Comparison of ENCODE assay signal across 8 cellular contexts in genomic region chr9:127771570-127772189, GRCh38. TPM values are rescaled to one million over a fixed set of nuclear protein-coding genes. Genes with fewer than 3 reads are reported as not detected.
DNase-seq lines count a peak whose midpoint lies in the region; ATAC-seq and TF ChIP-seq lines count a peak whose summit lies in the region.

No MANE protein-coding gene starts in this region.

- H3K56ac ChIP-seq in IMR-90 (ENCODE audit: extremely low read depth, insufficient read depth, low read length) = no peak overlapping the region

- peak overlapping the region; percentile 90 for H3K4me2 ChIP-seq in IMR-90 (ENCODE audit: low read depth, low read length)
- peak overlapping the region; percentile 96 for H3K4me2 ChIP-seq in mammary epithelial cell (ENCODE audit: insufficient read depth, low read depth, low read length)

- TF ChIP-seq RAD21 in IMR-90 (IDR thresholded peaks at IDR 0.05; ENCODE audit: low read length) = no peak

- no peaks in the 10 kb centered on the region; the same call in 1 of the 2 replicates for H3K9me1 ChIP-seq in IMR-90 (ENCODE audit: insufficient read depth, low read length)

- no peaks in the 10 kb centered on the region for H3K9me3 Mint-ChIP-seq in naive thymus-derived CD8-positive, alpha-beta T cell

- no peak overlapping the region for H2BK20ac ChIP-seq in IMR-90 (ENCODE audit: low read depth, low read length)

- no peaks in the 10 kb centered on the region for H3K79me2 ChIP-seq in mammary epithelial cell (ENCODE audit: insufficient read depth, low read length)

- peaks cover 7% of the 10 kb centered on the region for H3K27me3 ChIP-seq in IMR-90 (ENCODE audit: control insufficient read depth, insufficient read depth, low read length)
- H3K27me3 ChIP-seq in mammary epithelial cell (ENCODE audit: insufficient read depth, low read length) = no peaks in the 10 kb centered on the region

- in situ Hi-C loops in IMR-90 (cut with MboI; ENCODE audit: low sequenced_read_pairs) (no loop called here), mammary epithelial cell (cut with MboI; ENCODE audit: low sequenced_read_pairs in 2 of 2) (no loop called here)

- H3K4me1 ChIP-seq in IMR-90 (ENCODE audit: control insufficient read depth, insufficient read depth, low read length) = peaks cover 2% of the 10 kb centered on the region; the same call in 1 of the 2 replicates
- H3K4me1 ChIP-seq in mammary epithelial cell (ENCODE audit: insufficient read depth, low read length) = peaks cover 8% of the 10 kb centered on the region

- H3K36me3 Mint-ChIP-seq in naive thymus-derived CD8-positive, alpha-beta T cell = peaks cover 0 to 32% (median 3%) of the 10 kb centered on the region in 3 donors

- WGBS in IMR-90 (ENCODE audit: extremely low coverage in 2 of 2, insufficient read length in 1 of 2), 2 experiments = no CpG with 5 or more reads among the region's 19 CpGs
- WGBS in mammary epithelial cell (ENCODE audit: low coverage, missing lambda C conversion rate) = 3% methylated on average over 7 of the region's 19 CpGs

- 0 out of 2 replicates have a peak overlapping the region, but pooled peaks have one; percentile 8 for H3K23ac ChIP-seq in IMR-90 (ENCODE audit: low read depth, low read length)

- H3K18ac ChIP-seq in IMR-90 (ENCODE audit: low read depth, low read length) = no peak overlapping the region

- H2BK5ac ChIP-seq in IMR-90 (ENCODE audit: low read depth, low read length, poor library complexity, severe bottlenecking) = no peak overlapping the region

- DNase-seq in AG04449 (ENCODE audit: low read depth, low spot score) (no peak), IMR-90 (no peak), mammary epithelial cell (no peak), activated gamma-delta T cell treated with Interleukin-2 at 50 U/mL for 16 hours (no peak), kidney glomerular epithelial cell (lab: John Stamatoyannopoulos, UW) (no peak)
- no peak for DNase-seq in naive thymus-derived CD8-positive, alpha-beta T cell
- DNase-seq in stimulated activated naive CD4-positive, alpha-beta T cell (lab: John Stamatoyannopoulos, UW) = no peak

- no peak for TF ChIP-seq CTCF in AG04449 (IDR thresholded peaks at IDR 0.05; ENCODE audit: insufficient read depth, low read length, missing control alignments)
- no peak for TF ChIP-seq CTCF in IMR-90 (conservative IDR thresholded peaks at IDR 0.05; ENCODE audit: low read depth, low read length)
- TF ChIP-seq CTCF in mammary epithelial cell (conservative IDR thresholded peaks at IDR 0.05 in 1 of 2, IDR thresholded peaks at IDR 0.05 in 1 of 2; ENCODE audit: extremely low read depth in 1 of 2, insufficient read depth in 1 of 2, low read depth in 1 of 2, low read length in 2 of 2) = no peak

- H2AK5ac ChIP-seq in IMR-90 (ENCODE audit: low read depth, low read length) = no peak overlapping the region

- H3K9ac ChIP-seq in IMR-90 (ENCODE audit: low read depth, low read length) (no peak overlapping the region), mammary epithelial cell (ENCODE audit: insufficient read depth, low read length) (peak overlapping the region; percentile 44)

- TF ChIP-seq POLR2A in IMR-90 (IDR thresholded peaks at IDR 0.05; ENCODE audit: low read depth, low read length) = no peak

- peak overlapping the region; percentile 73 for H2AK9ac ChIP-seq in IMR-90 (replicated peaks; ENCODE audit: low read depth, low read length, poor library complexity)

- CTCF ChIA-PET in AG04449 (lab: Yijun Ruan, JAX) (interaction anchor here (1.1 to 10.4 kb wide), 7 partner anchors 9 to 148 kb away, joined by 3 to 93 read pairs (median 8); partner anchors contain the start of genes CDK9 and TOR2A), IMR-90 (lab: Yijun Ruan, JAX) (no interaction called here), mammary epithelial cell (lab: Charles Lee; ENCODE audit: low non-redundant PET) (interaction anchor here (0.7 to 1.0 kb wide), 3 partner anchors 14 to 346 kb away, joined by 6 to 10 read pairs (median 7); partner anchors contain the start of genes CDK9 and TOR2A)

- intact Hi-C loops in IMR-90 (cut with micrococcal nuclease) (no loop called here), mammary epithelial cell (cut with micrococcal nuclease) (loop anchor here (2.0 kb wide), 1 partner anchor 31 kb away; no protein-coding TSS in a partner anchor)

- H3K27me3 Mint-ChIP-seq in naive thymus-derived CD8-positive, alpha-beta T cell = no peaks in the 10 kb centered on the region

- H2BK120ac ChIP-seq in IMR-90 (ENCODE audit: low read depth, low read length) = no peak overlapping the region

- H3K4me1 Mint-ChIP-seq in naive thymus-derived CD8-positive, alpha-beta T cell = peaks cover 38 to 84% (median 76%) of the 10 kb centered on the region in 4 donors

- no peak overlapping the region for H4K5ac ChIP-seq in IMR-90 (ENCODE audit: low read depth, low read length)

- dilution Hi-C loops in IMR-90 (cut with HindIII; ENCODE audit: low sequenced_read_pairs, unreplicated experiment) = no loop called here
- dilution Hi-C loops in mammary epithelial cell (cut with HindIII; ENCODE audit: low sequenced_read_pairs) = no loop called here

- H4K20me1 ChIP-seq in IMR-90 (ENCODE audit: insufficient read depth, low read length) = no peaks in the 10 kb centered on the region
- H4K20me1 ChIP-seq in mammary epithelial cell (ENCODE audit: insufficient read depth, low read length) = no peaks in the 10 kb centered on the region

- H3K14ac ChIP-seq in IMR-90 (replicated peaks; ENCODE audit: low read depth, low read length) = no peak overlapping the region

- no peak overlapping the region for H4K91ac ChIP-seq in IMR-90 (ENCODE audit: insufficient read depth, low read depth, low read length)

- H3K36me3 ChIP-seq in IMR-90 (ENCODE audit: control insufficient read depth, insufficient read depth, low read length) (no peaks in the 10 kb centered on the region), mammary epithelial cell (ENCODE audit: insufficient read depth, low read length) (no peaks in the 10 kb centered on the region)

- no peak overlapping the region for H3K4ac ChIP-seq in IMR-90 (ENCODE audit: low read depth, low read length)

- no peak overlapping the region for H2BK15ac ChIP-seq in IMR-90 (ENCODE audit: low read depth, low read length)

- POLR2A ChIA-PET in AG04449 (lab: Yijun Ruan, JAX) (interaction anchor here (1.0 kb wide), 2 partner anchors 14 to 31 kb away, joined by 3 to 4 read pairs; partner anchors contain the start of genes CDK9 and FPGS), IMR-90 (lab: Charles Lee; ENCODE audit: unreplicated experiment) (interaction anchor here (0.8 kb wide), 1 partner anchor 21 kb away, joined by 3 read pairs; no protein-coding TSS in a partner anchor)
- POLR2A ChIA-PET in naive thymus-derived CD8-positive, alpha-beta T cell (lab: Charles Lee) = interaction anchor here (0.5 to 12.1 kb wide), 17 partner anchors 10 to 732 kb away, joined by 3 to 237 read pairs (median 6); partner anchors contain the start of genes CDK9, LRSAM1, RPL12 and SH2D3C

- no peaks in the 10 kb centered on the region for H3K79me1 ChIP-seq in IMR-90 (ENCODE audit: low read depth in 1 of 2, low read length in 2 of 2)

- H3K4me3 ChIP-seq in AG04449 (ENCODE audit: low read depth, low read length) = peak overlapping the region; percentile 59
- H3K4me3 ChIP-seq in IMR-90 (ENCODE audit: insufficient read depth, low read depth, low read length) = peak overlapping the region; percentile 35
- H3K4me3 ChIP-seq in mammary epithelial cell (replicated peaks in 1 of 3; ENCODE audit: insufficient read depth in 1 of 3, low read depth in 2 of 3, low read length in 3 of 3) = peak overlapping the region in 2 of 3 experiments; percentile 48 to 62

- 0 out of 4 replicates have a peak overlapping the region, but pooled peaks of 1 of the 2 experiments have one; percentile 38 for H4K8ac ChIP-seq in IMR-90 (ENCODE audit: low read depth in 2 of 2, low read length in 2 of 2)

- peak overlapping the region; percentile 93 to 98 (median 95) for H3K27ac Mint-ChIP-seq in naive thymus-derived CD8-positive, alpha-beta T cell

- H3K4me3 Mint-ChIP-seq in naive thymus-derived CD8-positive, alpha-beta T cell = peak overlapping the region; percentile 83 to 94 (median 89)

- ATAC-seq in IMR-90 (ENCODE audit: low read depth) (no peak), GM19351 (IDR thresholded peaks at IDR 0.05; ENCODE audit: unreplicated experiment) (no peak)
- ATAC-seq in naive thymus-derived CD8-positive, alpha-beta T cell = no peak

- no peak overlapping the region for H3K27ac ChIP-seq in IMR-90 (ENCODE audit: insufficient read depth, low read length)
- peak overlapping the region; percentile 36 for H3K27ac ChIP-seq in mammary epithelial cell (ENCODE audit: insufficient read depth, low read depth, low read length)

- no TSS peak for BruUV-seq in IMR-90 (replicated peaks; lab: Mats Ljungman, UMichigan)
- BruUV-seq in mammary epithelial cell (replicated peaks; lab: Mats Ljungman, UMichigan) = no TSS peak

- H3K9me3 ChIP-seq in IMR-90 (ENCODE audit: control insufficient read depth, insufficient read depth, low read length) (no peaks in the 10 kb centered on the region), mammary epithelial cell (replicated peaks; ENCODE audit: insufficient read depth, low read length) (no peaks in the 10 kb centered on the region)

- H2AFZ ChIP-seq in IMR-90 (replicated peaks; ENCODE audit: low read length, poor library complexity) (peak overlapping the region; percentile 94), mammary epithelial cell (ENCODE audit: low read depth, low read length) (peak overlapping the region; percentile 85)

RNA-seq across cellular contexts. Expression of gene SH2D3C, which starts 6.8 kb away (rescaled TPM):
- total RNA-seq in IMR-90 (2012; rRNA removed) (under 0.01 and 0.28 TPM in 2 replicates), mammary epithelial cell (under 1 TPM; under 0.01 to 0.19 TPM)
- polyA plus RNA-seq in IMR-90 (2012; rRNA removed) (0.22 and 0.24 TPM in 2 replicates), mammary epithelial cell (0.08 TPM)
- 0.06 and 0.38 TPM in 2 replicates for polyA plus RNA-seq in IMR-90 (2012; cell fraction: cytosol; rRNA removed)
- 0.05 and 0.29 TPM in 2 replicates for polyA plus RNA-seq in IMR-90 (2012; cell fraction: nucleus; rRNA removed; ENCODE audit: low replicate concordance)
- polyA minus RNA-seq in mammary epithelial cell = not detected
- total RNA-seq in naive thymus-derived CD8-positive, alpha-beta T cell = 10 to 100 TPM; 42.8 to 45.1 TPM
- 10 to 100 TPM; 13.8 to 50.8 (median 23.5) TPM for polyA plus RNA-seq in naive thymus-derived CD8-positive, alpha-beta T cell

RNA-seq across cellular contexts. Expression of gene CDK9, which starts 14.2 kb away (rescaled TPM):
- total RNA-seq in IMR-90 (2012; rRNA removed) = 28.9 and 30.3 TPM in 2 replicates
- 49.9 and 52.1 TPM in 2 replicates for polyA plus RNA-seq in IMR-90 (2012; rRNA removed)
- 34.4 and 54.3 TPM in 2 replicates for polyA plus RNA-seq in IMR-90 (2012; cell fraction: cytosol; rRNA removed)
- 140 and 177 TPM in 2 replicates for polyA plus RNA-seq in IMR-90 (2012; cell fraction: nucleus; rRNA removed; ENCODE audit: low replicate concordance)
- total RNA-seq in mammary epithelial cell = 10 to 100 TPM; 63.5 to 71.6 TPM
- polyA plus RNA-seq in mammary epithelial cell = 73.8 TPM
- polyA minus RNA-seq in mammary epithelial cell = 66.3 TPM
- 100 to 1,000 TPM; 142 to 147 TPM for total RNA-seq in naive thymus-derived CD8-positive, alpha-beta T cell
- polyA plus RNA-seq in naive thymus-derived CD8-positive, alpha-beta T cell = 10 to 100 TPM; 28.3 to 62.9 (median 38.9) TPM

RNA-seq across cellular contexts. Expression of gene FPGS, which starts 31.0 kb away (rescaled TPM):
- total RNA-seq in IMR-90 (2012; rRNA removed) (43.9 and 45.5 TPM in 2 replicates), mammary epithelial cell (10 to 100 TPM; 59.5 to 85.8 TPM)
- polyA plus RNA-seq in IMR-90 (2012; rRNA removed) (71.5 and 75.7 TPM in 2 replicates), mammary epithelial cell (56.0 TPM)
- 39.9 and 56.3 TPM in 2 replicates for polyA plus RNA-seq in IMR-90 (2012; cell fraction: cytosol; rRNA removed)
- polyA plus RNA-seq in IMR-90 (2012; cell fraction: nucleus; rRNA removed; ENCODE audit: low replicate concordance) = 94.7 and 201 TPM in 2 replicates
- 43.0 TPM for polyA minus RNA-seq in mammary epithelial cell
- 100 to 1,000 TPM; 155 to 158 TPM for total RNA-seq in naive thymus-derived CD8-positive, alpha-beta T cell
- polyA plus RNA-seq in naive thymus-derived CD8-positive, alpha-beta T cell = 10 to 100 TPM; 51.7 to 54.8 (median 53.4) TPM

RNA-seq across cellular contexts. Expression of gene TOR2A, which starts 36.6 kb away (rescaled TPM):
- 0.90 and 1.1 TPM in 2 replicates for total RNA-seq in IMR-90 (2012; rRNA removed)
- 12.5 and 12.9 TPM in 2 replicates for polyA plus RNA-seq in IMR-90 (2012; rRNA removed)
- 10.1 and 16.2 TPM in 2 replicates for polyA plus RNA-seq in IMR-90 (2012; cell fraction: cytosol; rRNA removed)
- polyA plus RNA-seq in IMR-90 (2012; cell fraction: nucleus; rRNA removed; ENCODE audit: low replicate concordance) = 10.8 and 25.9 TPM in 2 replicates
- total RNA-seq in mammary epithelial cell = 10 to 100 TPM in 1 of 2 donors, 1 to 10 TPM in 1; 4.0 to 13.2 TPM
- 10.3 TPM for polyA plus RNA-seq in mammary epithelial cell
- 5.6 TPM for polyA minus RNA-seq in mammary epithelial cell
- total RNA-seq in naive thymus-derived CD8-positive, alpha-beta T cell = 10 to 100 TPM in 1 of 2 experiments, 1 to 10 TPM in 1; 9.8 to 13.9 TPM
- 10 to 100 TPM; 18.1 to 24.7 (median 23.5) TPM for polyA plus RNA-seq in naive thymus-derived CD8-positive, alpha-beta T cell

RNA-seq across cellular contexts. Expression of gene TTC16, which starts 55.8 kb away (rescaled TPM):
- total RNA-seq in IMR-90 (2012; rRNA removed) (not detected in 2 replicates), mammary epithelial cell (under 1 TPM; under 0.01 to 0.21 TPM)
- polyA plus RNA-seq in IMR-90 (2012; rRNA removed) (0.02 and 0.03 TPM in 2 replicates), mammary epithelial cell (0.03 TPM)
- 0.03 TPM in 1 of 2 replicates, not detected in the other for polyA plus RNA-seq in IMR-90 (2012; cell fraction: cytosol; rRNA removed)
- polyA plus RNA-seq in IMR-90 (2012; cell fraction: nucleus; rRNA removed; ENCODE audit: low replicate concordance) = 0.08 and 0.11 TPM in 2 replicates
- not detected for polyA minus RNA-seq in mammary epithelial cell
- total RNA-seq in naive thymus-derived CD8-positive, alpha-beta T cell = 1 to 10 TPM; 7.2 to 8.2 TPM
- polyA plus RNA-seq in naive thymus-derived CD8-positive, alpha-beta T cell = 1 to 10 TPM; 1.8 to 4.4 (median 3.0) TPM

Comparison
In these comparisons a context has a peak if more than half of its experiments do, and no peak if none do; other contexts are left out.
1. RNA of gene SH2D3C, which starts 6.8 kb away (total RNA-seq): 42.8 to 45.1 TPM in naive thymus-derived CD8-positive, alpha-beta T cell; under 0.01 to 0.19 TPM in mammary epithelial cell and under 0.01 to 0.28 TPM in IMR-90; every median in the first group is over 10 times any median in the second.
2. Peak in every context shown above with its lines, with median percentiles within 50 percentile points of each other: H3K4me3 ChIP-seq.